In genomic region chr1:76084029-76084627, GRCh38 we compare ENCODE assay signal across 18 cellular contexts. TPM values are rescaled to one million over a fixed set of nuclear protein-coding genes. Genes with fewer than 3 reads are reported as not detected.
"Had no signal": no experiment of that assay in that cellular context is flagged by ENCODE, and none has a peak within 500 bp of the region (broad histone marks: within the 10 kb centered on the region; RNA-seq: fewer than 3 reads in every experiment).

No MANE protein-coding gene starts in this region.

- ATAC-seq: natural killer cell; stimulated activated naive CD8-positive, alpha-beta T cell treated with anti-CD3 and anti-CD28 coated beads, Interleukin-15, amount 100 ng/mL, for 72 hours had no signal

- H3K9me3 ChIP-seq: adrenal gland, colonic mucosa, heart left ventricle, mucosa of descending colon, testis had no signal

- H3K27me3 ChIP-seq: adrenal gland, colonic mucosa, heart left ventricle, testis had no signal

- H3K4me3 ChIP-seq: adrenal gland, colonic mucosa, heart left ventricle, mucosa of descending colon, testis had no signal

- H3K4me1 Mint-ChIP-seq: activated CD4-positive, alpha-beta T cell treated with anti-CD3 and anti-CD28 coated beads, Interleukin-2, amount 10 ng/mL, durations not matched to agents 24 days and 14 days; activated naive CD4-positive, alpha-beta T cell treated with anti-CD3 and anti-CD28 coated beads, Interleukin-2, amount 10 ng/mL, durations not matched to agents 7 days and 5 days; natural killer cell had no signal

- H3K27ac ChIP-seq: adrenal gland, colonic mucosa, heart left ventricle, testis had no signal

- H3K27ac Mint-ChIP-seq: activated B cell treated with CpG ODN at 0.5 μM for 24 hours; activated CD4-positive, alpha-beta T cell treated with anti-CD3 and anti-CD28 coated beads, Interleukin-2, amount 10 ng/mL, durations not matched to agents 24 days and 14 days; activated naive CD4-positive, alpha-beta T cell treated with anti-CD3 and anti-CD28 coated beads, Interleukin-2, amount 10 ng/mL, durations not matched to agents 7 days and 5 days; activated T-helper 2 cell treated with anti-CD3 and anti-CD28 coated beads, Interferon-gamma antibody, Interleukin-2, Interleukin-4, amounts not matched to agents 10 μg/mL and 5 μg/mL and 100 μg/mL, durations not matched to agents 14 hours and 24 hours and 36 hours; natural killer cell; stimulated activated naive CD8-positive, alpha-beta T cell treated with anti-CD3 and anti-CD28 coated beads, Interleukin-15, amount 100 ng/mL, for 72 hours had no signal

- H3K36me3 ChIP-seq: adrenal gland, colonic mucosa, heart left ventricle had no signal

- H3K4me1 ChIP-seq: adrenal gland, colonic mucosa, heart left ventricle, testis had no signal

- DNase-seq: activated B cell treated with CpG ODN at 0.5 μM for 24 hours; activated CD4-positive, alpha-beta T cell treated with anti-CD3 and anti-CD28 coated beads, Interleukin-2, amount 10 ng/mL, durations not matched to agents 24 days and 14 days; activated CD8-positive, alpha-beta memory T cell treated with anti-CD3 and anti-CD28 coated beads for 24 hours; activated naive CD4-positive, alpha-beta T cell treated with anti-CD3 and anti-CD28 coated beads, Interleukin-2, amount 10 ng/mL, durations not matched to agents 7 days and 5 days; activated T-cell treated with anti-CD3 and anti-CD28 coated beads for 4 hours; adrenal gland; colonic mucosa; effector CD4-positive, alpha-beta T cell; foreskin melanocyte; heart left ventricle; mammary epithelial cell; mucosa of descending colon; natural killer cell; stimulated activated CD4-positive, alpha-beta T cell treated with anti-CD3 and anti-CD28 coated beads, Interleukin-4, amount 100 ng/mL, for 1 hour; stimulated activated naive CD8-positive, alpha-beta T cell treated with anti-CD3 and anti-CD28 coated beads, Interleukin-15, amount 100 ng/mL, for 72 hours; T-helper 2 cell; testis had no signal

- H3K9me3 Mint-ChIP-seq: activated B cell treated with CpG ODN at 0.5 μM for 24 hours; activated CD4-positive, alpha-beta T cell treated with anti-CD3 and anti-CD28 coated beads, Interleukin-2, amount 10 ng/mL, durations not matched to agents 24 days and 14 days; activated naive CD4-positive, alpha-beta T cell treated with anti-CD3 and anti-CD28 coated beads, Interleukin-2, amount 10 ng/mL, durations not matched to agents 7 days and 5 days; activated T-helper 2 cell treated with anti-CD3 and anti-CD28 coated beads, Interferon-gamma antibody, Interleukin-2, Interleukin-4, amounts not matched to agents 10 μg/mL and 5 μg/mL and 100 μg/mL, durations not matched to agents 14 hours and 24 hours and 36 hours; natural killer cell; stimulated activated naive CD8-positive, alpha-beta T cell treated with anti-CD3 and anti-CD28 coated beads, Interleukin-15, amount 100 ng/mL, for 72 hours had no signal

- H3K27me3 Mint-ChIP-seq: activated B cell treated with CpG ODN at 0.5 μM for 24 hours had no signal

- H3K36me3 Mint-ChIP-seq: activated naive CD4-positive, alpha-beta T cell treated with anti-CD3 and anti-CD28 coated beads, Interleukin-2, amount 10 ng/mL, durations not matched to agents 7 days and 5 days; natural killer cell had no signal

- H3K4me3 Mint-ChIP-seq: activated B cell treated with CpG ODN at 0.5 μM for 24 hours; activated CD4-positive, alpha-beta T cell treated with anti-CD3 and anti-CD28 coated beads, Interleukin-2, amount 10 ng/mL, durations not matched to agents 24 days and 14 days; activated naive CD4-positive, alpha-beta T cell treated with anti-CD3 and anti-CD28 coated beads, Interleukin-2, amount 10 ng/mL, durations not matched to agents 7 days and 5 days; natural killer cell; stimulated activated naive CD8-positive, alpha-beta T cell treated with anti-CD3 and anti-CD28 coated beads, Interleukin-15, amount 100 ng/mL, for 72 hours had no signal

RNA-seq across cellular contexts. Expression of gene ST6GALNAC3, which starts 9.6 kb away (rescaled TPM):
- total RNA-seq: activated T-helper 2 cell treated with anti-CD3 and anti-CD28 coated beads, Interferon-gamma antibody, Interleukin-2, Interleukin-4, amounts not matched to agents 10 μg/mL and 5 μg/mL and 100 μg/mL, durations not matched to agents 14 hours and 24 hours and 36 hours; natural killer cell had no signal
